1 cellular context compared by ENCODE assay signal in the genomic region with DNA sequence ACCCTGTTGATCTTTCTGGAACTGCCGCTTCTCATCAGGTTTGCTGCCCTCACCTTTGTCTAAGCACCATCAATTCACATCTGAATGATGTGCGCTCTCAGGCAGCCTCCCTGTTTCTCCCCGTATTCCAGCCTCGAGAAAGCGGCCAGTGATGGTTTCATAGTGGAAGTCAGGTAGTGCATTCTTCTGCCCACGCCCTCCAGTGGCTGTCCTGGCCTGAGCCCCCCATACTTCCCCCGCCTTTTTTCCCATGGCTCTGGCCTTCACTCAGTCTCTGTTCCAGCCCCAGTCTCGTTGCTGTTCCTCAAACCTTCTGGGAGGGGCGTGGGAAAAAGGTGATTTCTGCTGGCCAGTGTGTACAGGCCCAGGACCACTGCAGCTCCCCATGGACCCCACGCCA.
TF ChIP-seq lines count a peak whose summit lies in the region.

No MANE protein-coding gene starts in this region.

TF ChIP-seq in IMR-90, 13 proteins besides CTCF, POLR2A, EP300 and RAD21:
- TF ChIP-seq CHD1 (IDR thresholded peaks at IDR 0.05; ENCODE audit: low read depth, low read length) (no peak), RCOR1 (IDR thresholded peaks at IDR 0.05; ENCODE audit: insufficient replicate concordance, low read length) (no peak), NFE2L2 (IDR thresholded peaks at IDR 0.05; ENCODE audit: low read depth, low read length) (no peak), BHLHE40 (IDR thresholded peaks at IDR 0.05; ENCODE audit: low read depth, low read length) (no peak), CEBPB (IDR thresholded peaks at IDR 0.05; ENCODE audit: low read depth, low read length) (no peak), MXI1 (IDR thresholded peaks at IDR 0.05; ENCODE audit: borderline replicate concordance, low read depth, low read length) (no peak), RFX5 (IDR thresholded peaks at IDR 0.05; ENCODE audit: low read depth, low read length) (no peak), SMC3 (IDR thresholded peaks at IDR 0.05; ENCODE audit: low read depth, low read length) (no peak), MAZ (IDR thresholded peaks at IDR 0.05; ENCODE audit: borderline replicate concordance, low read depth, low read length) (no peak)
- TF ChIP-seq, protein P1, sequence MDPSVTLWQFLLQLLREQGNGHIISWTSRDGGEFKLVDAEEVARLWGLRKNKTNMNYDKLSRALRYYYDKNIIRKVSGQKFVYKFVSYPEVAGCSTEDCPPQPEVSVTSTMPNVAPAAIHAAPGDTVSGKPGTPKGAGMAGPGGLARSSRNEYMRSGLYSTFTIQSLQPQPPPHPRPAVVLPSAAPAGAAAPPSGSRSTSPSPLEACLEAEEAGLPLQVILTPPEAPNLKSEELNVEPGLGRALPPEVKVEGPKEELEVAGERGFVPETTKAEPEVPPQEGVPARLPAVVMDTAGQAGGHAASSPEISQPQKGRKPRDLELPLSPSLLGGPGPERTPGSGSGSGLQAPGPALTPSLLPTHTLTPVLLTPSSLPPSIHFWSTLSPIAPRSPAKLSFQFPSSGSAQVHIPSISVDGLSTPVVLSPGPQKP (IDR thresholded peaks at IDR 0.05; ENCODE audit: borderline replicate concordance, low read depth, low read length), result no peak
